9 cellular contexts compared by ENCODE assay signal in the genomic region with DNA sequence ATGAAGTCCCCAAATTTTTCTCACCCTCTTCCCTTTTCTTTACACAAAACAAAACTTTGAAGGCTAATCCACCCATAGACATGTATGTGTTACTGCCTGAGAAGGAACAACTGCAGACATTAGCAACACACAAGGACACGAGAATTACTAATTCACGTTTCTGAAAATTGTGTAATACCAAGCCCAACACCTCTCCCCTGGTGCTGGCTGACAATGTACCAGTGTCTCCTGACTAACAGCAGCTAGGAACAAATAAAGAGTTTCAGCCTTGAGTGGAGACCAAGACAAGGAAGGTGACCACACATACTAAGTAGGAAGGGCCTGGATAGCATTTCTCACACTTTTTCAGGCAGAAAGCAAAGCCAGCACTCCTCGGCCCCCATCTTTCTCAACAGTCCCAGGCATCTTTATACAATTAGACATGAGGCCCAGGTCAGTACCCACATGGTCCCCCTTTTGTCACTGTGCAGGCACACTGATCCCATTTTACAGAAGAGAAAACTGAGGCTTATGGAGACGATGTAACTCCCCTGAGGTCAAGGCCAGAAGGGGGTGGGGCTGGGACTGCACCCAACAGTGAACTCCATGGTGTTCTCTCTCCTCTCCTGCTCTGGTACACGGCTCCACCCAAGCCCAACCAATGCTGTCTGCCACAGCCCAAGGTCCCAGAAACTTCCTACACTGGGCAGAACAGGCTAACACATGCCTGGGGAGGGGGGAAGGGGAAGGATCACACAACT. TPM values are rescaled to one million over a fixed set of nuclear protein-coding genes. Genes with fewer than 3 reads are reported as not detected.
DNase-seq lines count a peak whose midpoint lies in the region; ATAC-seq and TF ChIP-seq lines count a peak whose summit lies in the region.
"Had no signal": no experiment of that assay in that cellular context is flagged by ENCODE, and none has a peak within 500 bp of the region (broad histone marks: within the 10 kb centered on the region; RNA-seq: fewer than 3 reads in every experiment).

No MANE protein-coding gene starts in this region.

- 20 to 31% methylated on average over 5 of the region's 5 CpGs for WGBS in lung, 2 donors

- POLR2A ChIA-PET in activated CD8-positive, alpha-beta T cell treated with anti-CD3 and anti-CD28 coated beads for 36 hours (lab: Charles Lee), result interaction anchor here (1.0 to 2.3 kb wide), 2 partner anchors 9 to 35 kb away, joined by 5 to 6 read pairs; a partner anchor contains a TSS
- POLR2A ChIA-PET in activated CD8-positive, alpha-beta T cell treated with anti-CD3 and anti-CD28 coated beads, Interleukin-2, amount 10 ng/mL, durations not matched to agents 7 days and 5 days (lab: Charles Lee), result no interaction called here
- POLR2A ChIA-PET in GM10248 (lab: Yijun Ruan, JAX), result no interaction called here

- H3K36me3 Mint-ChIP-seq in activated CD8-positive, alpha-beta T cell treated with anti-CD3 and anti-CD28 coated beads for 36 hours (ENCODE audit: low read depth), result peaks cover 25% of the 10 kb centered on the region
- H3K36me3 Mint-ChIP-seq in activated CD8-positive, alpha-beta T cell treated with anti-CD3 and anti-CD28 coated beads, Interleukin-2, amount 10 ng/mL, durations not matched to agents 7 days and 5 days (ENCODE audit: low read depth), result peaks cover 13% of the 10 kb centered on the region
- peaks cover 11% of the 10 kb centered on the region for H3K36me3 Mint-ChIP-seq in type B pancreatic cell

- DNase-seq in activated CD8-positive, alpha-beta T cell treated with anti-CD3 and anti-CD28 coated beads for 36 hours, result no peak
- no peak for DNase-seq in activated CD8-positive, alpha-beta T cell treated with anti-CD3 and anti-CD28 coated beads, Interleukin-2, amount 10 ng/mL, durations not matched to agents 7 days and 5 days
- DNase-seq in cardiac fibroblast (ENCODE audit: low read depth in 2 of 2), result peak; percentile 69 to 73
- no peak for DNase-seq in lung (ENCODE audit: low spot score)
- no peak for DNase-seq in type B pancreatic cell (ENCODE audit: extremely low spot score, unreplicated experiment)
- DNase-seq in GM10248 (ENCODE audit: extremely low spot score), result no peak
- DNase-seq: effector CD4-positive, alpha-beta T cell had no signal

- H3K4me3 ChIP-seq in cardiac fibroblast (replicated peaks in 1 of 2; ENCODE audit: low read depth in 2 of 2, low read length in 2 of 2), result no peak overlapping the region
- H3K4me3 ChIP-seq in lung, result no peak overlapping the region

- H3K27ac ChIP-seq in lung (ENCODE audit: low read depth in 1 of 2, low read length in 1 of 2), result peak overlapping the region; percentile 8 to 73

- no peaks in the 10 kb centered on the region for H3K36me3 ChIP-seq in lung (ENCODE audit: control insufficient read depth in 2 of 2, insufficient read depth in 2 of 2, low read length in 2 of 2)

- peak; percentile 55 for ATAC-seq in activated CD8-positive, alpha-beta T cell treated with anti-CD3 and anti-CD28 coated beads for 36 hours
- ATAC-seq in activated CD8-positive, alpha-beta T cell treated with anti-CD3 and anti-CD28 coated beads, Interleukin-2, amount 10 ng/mL, durations not matched to agents 7 days and 5 days, result no peak
- ATAC-seq in lung (ENCODE audit: insufficient read depth, low FRiP score) (peak; percentile 5), GM21717 (IDR thresholded peaks at IDR 0.05; ENCODE audit: unreplicated experiment) (no peak), HG02610 (IDR thresholded peaks at IDR 0.05; ENCODE audit: unreplicated experiment) (no peak)

- H3K4me1 Mint-ChIP-seq in activated CD8-positive, alpha-beta T cell treated with anti-CD3 and anti-CD28 coated beads for 36 hours (ENCODE audit: low read depth), result peaks cover 86% of the 10 kb centered on the region
- H3K4me1 Mint-ChIP-seq in activated CD8-positive, alpha-beta T cell treated with anti-CD3 and anti-CD28 coated beads, Interleukin-2, amount 10 ng/mL, durations not matched to agents 7 days and 5 days (ENCODE audit: low read depth), result peaks cover 78% of the 10 kb centered on the region
- H3K4me1 Mint-ChIP-seq in type B pancreatic cell (ENCODE audit: unreplicated experiment), result peaks cover 72% of the 10 kb centered on the region

- CTCF ChIA-PET in activated CD8-positive, alpha-beta T cell treated with anti-CD3 and anti-CD28 coated beads for 36 hours (lab: Charles Lee), result interaction anchor here (1.2 to 1.9 kb wide), 2 partner anchors 18 to 41 kb away, joined by 6 read pairs; no protein-coding TSS in a partner anchor
- CTCF ChIA-PET in activated CD8-positive, alpha-beta T cell treated with anti-CD3 and anti-CD28 coated beads, Interleukin-2, amount 10 ng/mL, durations not matched to agents 7 days and 5 days (lab: Charles Lee), result interaction anchor here (1.7 kb wide), 1 partner anchor 21 kb away, joined by 5 read pairs; no protein-coding TSS in a partner anchor
- CTCF ChIA-PET in GM10248 (lab: Yijun Ruan, JAX), result interaction anchor here (1.9 kb wide), 2 partner anchors 29 to 32 kb away, joined by 5 to 9 read pairs; no protein-coding TSS in a partner anchor

- H3K27me3 Mint-ChIP-seq in activated CD8-positive, alpha-beta T cell treated with anti-CD3 and anti-CD28 coated beads for 36 hours, result no peaks in the 10 kb centered on the region
- no peaks in the 10 kb centered on the region for H3K27me3 Mint-ChIP-seq in activated CD8-positive, alpha-beta T cell treated with anti-CD3 and anti-CD28 coated beads, Interleukin-2, amount 10 ng/mL, durations not matched to agents 7 days and 5 days (ENCODE audit: low read depth)
- no peaks in the 10 kb centered on the region for H3K27me3 Mint-ChIP-seq in type B pancreatic cell

- peaks cover 2% of the 10 kb centered on the region for H3K9me3 Mint-ChIP-seq in activated CD8-positive, alpha-beta T cell treated with anti-CD3 and anti-CD28 coated beads for 36 hours
- H3K9me3 Mint-ChIP-seq in activated CD8-positive, alpha-beta T cell treated with anti-CD3 and anti-CD28 coated beads, Interleukin-2, amount 10 ng/mL, durations not matched to agents 7 days and 5 days (ENCODE audit: insufficient read depth), result no peaks in the 10 kb centered on the region
- peaks cover 10% of the 10 kb centered on the region for H3K9me3 Mint-ChIP-seq in type B pancreatic cell

- peaks cover 39 to 64% of the 10 kb centered on the region in 2 donors for H3K4me1 ChIP-seq in lung (ENCODE audit: control insufficient read depth in 2 of 2, insufficient read depth in 2 of 2, low read length in 2 of 2)

- H3K27me3 ChIP-seq in lung (ENCODE audit: control insufficient read depth, insufficient read depth), result no peaks in the 10 kb centered on the region

- H3K27ac Mint-ChIP-seq in activated CD8-positive, alpha-beta T cell treated with anti-CD3 and anti-CD28 coated beads for 36 hours, result peak overlapping the region; percentile 88
- H3K27ac Mint-ChIP-seq in activated CD8-positive, alpha-beta T cell treated with anti-CD3 and anti-CD28 coated beads, Interleukin-2, amount 10 ng/mL, durations not matched to agents 7 days and 5 days, result no peak overlapping the region
- H3K27ac Mint-ChIP-seq in type B pancreatic cell, result peak overlapping the region; percentile 83

- TF ChIP-seq CTCF in activated CD8-positive, alpha-beta T cell treated with anti-CD3 and anti-CD28 coated beads for 36 hours (IDR thresholded peaks at IDR 0.05), result no peak
- no peak for TF ChIP-seq CTCF in cardiac fibroblast (IDR thresholded peaks at IDR 0.05; ENCODE audit: low read depth, low read length)
- no peak for TF ChIP-seq CTCF in lung (IDR thresholded peaks at IDR 0.05; ENCODE audit: control extremely low read depth, extremely low read depth)
- TF ChIP-seq CTCF in type B pancreatic cell (conservative IDR thresholded peaks at IDR 0.05), result no peak
- TF ChIP-seq CTCF in GM10248 (IDR thresholded peaks at IDR 0.05; ENCODE audit: control extremely low read depth, extremely low read depth, low read depth, missing control alignments), result no peak

- intact Hi-C loops in activated CD8-positive, alpha-beta T cell treated with anti-CD3 and anti-CD28 coated beads for 36 hours (cut with micrococcal nuclease), result no loop called here

- H3K4me3 Mint-ChIP-seq in activated CD8-positive, alpha-beta T cell treated with anti-CD3 and anti-CD28 coated beads for 36 hours, result no peak overlapping the region
- no peak overlapping the region for H3K4me3 Mint-ChIP-seq in activated CD8-positive, alpha-beta T cell treated with anti-CD3 and anti-CD28 coated beads, Interleukin-2, amount 10 ng/mL, durations not matched to agents 7 days and 5 days
- H3K4me3 Mint-ChIP-seq in type B pancreatic cell, result no peak overlapping the region

- H3K9me3 ChIP-seq in lung (ENCODE audit: control insufficient read depth in 2 of 2, insufficient read depth in 1 of 2, low read length in 1 of 2), result no peaks in the 10 kb centered on the region

RNA-seq across cellular contexts. Expression of a gene that starts 8.7 kb away (rescaled TPM):
- 10 to 100 TPM; 94.3 to 99.6 TPM for total RNA-seq in activated CD8-positive, alpha-beta T cell treated with anti-CD3 and anti-CD28 coated beads for 36 hours
- 100 to 1,000 TPM; 102 to 108 TPM for total RNA-seq in activated CD8-positive, alpha-beta T cell treated with anti-CD3 and anti-CD28 coated beads, Interleukin-2, amount 10 ng/mL, durations not matched to agents 7 days and 5 days
- total RNA-seq in lung, result 10 to 100 TPM; 44.7 to 89.0 TPM
- 10 to 100 TPM; 23.2 to 30.8 TPM for polyA plus RNA-seq in lung
- 108 and 123 TPM in 2 replicates for total RNA-seq in type B pancreatic cell (ENCODE audit: low replicate concordance)

RNA-seq across cellular contexts. Expression of a gene that starts 55.9 kb away (rescaled TPM):
- total RNA-seq in activated CD8-positive, alpha-beta T cell treated with anti-CD3 and anti-CD28 coated beads for 36 hours, result 10 to 100 TPM; 47.6 to 48.2 TPM
- 10 to 100 TPM; 47.4 to 48.0 TPM for total RNA-seq in activated CD8-positive, alpha-beta T cell treated with anti-CD3 and anti-CD28 coated beads, Interleukin-2, amount 10 ng/mL, durations not matched to agents 7 days and 5 days
- total RNA-seq in lung, result 10 to 100 TPM; 23.1 to 43.4 TPM
- polyA plus RNA-seq in lung, result 10 to 100 TPM; 15.0 to 16.4 TPM
- 34.8 and 37.0 TPM in 2 replicates for total RNA-seq in type B pancreatic cell (ENCODE audit: low replicate concordance)

Comparison
In these comparisons a context has a peak if more than half of its experiments do, and no peak if none do; other contexts are left out.
1. ATAC-seq: peak in activated CD8-positive, alpha-beta T cell treated with anti-CD3 and anti-CD28 coated beads for 36 hours (single experiment) and lung (single experiment); none in activated CD8-positive, alpha-beta T cell treated with anti-CD3 and anti-CD28 coated beads, Interleukin-2, amount 10 ng/mL, durations not matched to agents 7 days and 5 days (single experiment), GM21717 (single experiment) and HG02610 (single experiment).
2. DNase-seq: peak in cardiac fibroblast (2 of 2); none in activated CD8-positive, alpha-beta T cell treated with anti-CD3 and anti-CD28 coated beads for 36 hours (single experiment), activated CD8-positive, alpha-beta T cell treated with anti-CD3 and anti-CD28 coated beads, Interleukin-2, amount 10 ng/mL, durations not matched to agents 7 days and 5 days (single experiment), lung (single experiment), type B pancreatic cell (single experiment) and GM10248 (single experiment).